ENCODE assay signal across 10 cellular contexts in genomic region chr17:35161281-35161761, GRCh38.
DNase-seq lines count a peak whose midpoint lies in the region; ATAC-seq lines count a peak whose summit lies in the region.
"Had no signal": no experiment of that assay in that cellular context is flagged by ENCODE, and none has a peak within 500 bp of the region (broad histone marks: within the 10 kb centered on the region; RNA-seq: fewer than 3 reads in every experiment).

No MANE protein-coding gene starts in this region.

- no peaks in the 10 kb centered on the region for H3K9me3 Mint-ChIP-seq in activated naive CD4-positive, alpha-beta T cell treated with anti-CD3 and anti-CD28 coated beads, Interleukin-2, amount 50 U/mL, for 24 hours
- no peaks in the 10 kb centered on the region for H3K9me3 Mint-ChIP-seq in stimulated activated naive CD8-positive, alpha-beta T cell treated with anti-CD3 and anti-CD28 coated beads, Interleukin-15, amount 100 ng/mL, for 72 hours

- H3K4me3 Mint-ChIP-seq in activated naive CD4-positive, alpha-beta T cell treated with anti-CD3 and anti-CD28 coated beads, Interleukin-2, amount 50 U/mL, for 24 hours = peak overlapping the region; percentile 68
- H3K4me3 Mint-ChIP-seq in stimulated activated naive CD8-positive, alpha-beta T cell treated with anti-CD3 and anti-CD28 coated beads, Interleukin-15, amount 100 ng/mL, for 72 hours = peak overlapping the region; percentile 51 to 54

- H3K4me1 Mint-ChIP-seq in activated naive CD4-positive, alpha-beta T cell treated with anti-CD3 and anti-CD28 coated beads, Interleukin-2, amount 50 U/mL, for 24 hours = peaks cover 57% of the 10 kb centered on the region
- peaks cover 47% of the 10 kb centered on the region for H3K4me1 Mint-ChIP-seq in stimulated activated naive CD8-positive, alpha-beta T cell treated with anti-CD3 and anti-CD28 coated beads, Interleukin-15, amount 100 ng/mL, for 72 hours

- H3K27me3 Mint-ChIP-seq in activated naive CD4-positive, alpha-beta T cell treated with anti-CD3 and anti-CD28 coated beads, Interleukin-2, amount 50 U/mL, for 24 hours = no peaks in the 10 kb centered on the region
- H3K27me3 Mint-ChIP-seq in stimulated activated naive CD8-positive, alpha-beta T cell treated with anti-CD3 and anti-CD28 coated beads, Interleukin-15, amount 100 ng/mL, for 72 hours = no peaks in the 10 kb centered on the region

- no peak for DNase-seq in activated naive CD4-positive, alpha-beta T cell (lab: John Stamatoyannopoulos, UW)
- DNase-seq in SKM-1 (lab: John Stamatoyannopoulos, UW; ENCODE audit: unreplicated experiment) (peak; percentile 42), AG08396 (ENCODE audit: low spot score) (no peak), germinal center (ENCODE audit: low spot score) (no peak)
- peak; percentile 60 for DNase-seq in central memory CD4-positive, alpha-beta T cell
- DNase-seq in stimulated activated naive CD8-positive, alpha-beta T cell treated with anti-CD3 and anti-CD28 coated beads, Interleukin-15, amount 100 ng/mL, for 72 hours = no peak
- DNase-seq: MM.1S had no signal

- H3K27ac Mint-ChIP-seq in activated naive CD4-positive, alpha-beta T cell treated with anti-CD3 and anti-CD28 coated beads, Interleukin-2, amount 50 U/mL, for 24 hours = peak overlapping the region; percentile 80
- peak overlapping the region in 1 of 2 donors; percentile 50 for H3K27ac Mint-ChIP-seq in stimulated activated naive CD8-positive, alpha-beta T cell treated with anti-CD3 and anti-CD28 coated beads, Interleukin-15, amount 100 ng/mL, for 72 hours

- H3K36me3 Mint-ChIP-seq in activated naive CD4-positive, alpha-beta T cell treated with anti-CD3 and anti-CD28 coated beads, Interleukin-2, amount 50 U/mL, for 24 hours = no peaks in the 10 kb centered on the region

- peak; percentile 78 for ATAC-seq in stimulated activated naive CD8-positive, alpha-beta T cell treated with anti-CD3 and anti-CD28 coated beads, Interleukin-15, amount 100 ng/mL, for 72 hours
- ATAC-seq in GM19397 (IDR thresholded peaks at IDR 0.05; ENCODE audit: unreplicated experiment) = no peak
- ATAC-seq: esophagus mucosa had no signal

Comparison
In these comparisons a context has a peak if more than half of its experiments do, and no peak if none do; other contexts are left out.
1. DNase-seq: peak in SKM-1 (single experiment) and central memory CD4-positive, alpha-beta T cell (single experiment); none in activated naive CD4-positive, alpha-beta T cell (0 of 4), stimulated activated naive CD8-positive, alpha-beta T cell treated with anti-CD3 and anti-CD28 coated beads, Interleukin-15, amount 100 ng/mL, for 72 hours (0 of 2), AG08396 (single experiment) and germinal center (single experiment).